ENCODE assay signal across 8 cellular contexts in genomic region chr10:73910401-73910763, GRCh38. TPM values are rescaled to one million over a fixed set of nuclear protein-coding genes. Genes with fewer than 3 reads are reported as not detected.
DNase-seq lines count a peak whose midpoint lies in the region; ATAC-seq and TF ChIP-seq lines count a peak whose summit lies in the region.

No MANE protein-coding gene starts in this region.

- peaks cover 35% of the 10 kb centered on the region for H3K27me3 Mint-ChIP-seq in activated naive CD4-positive, alpha-beta T cell treated with anti-CD3 and anti-CD28 coated beads for 36 hours (ENCODE audit: low read depth)

- CTCF ChIA-PET in activated naive CD4-positive, alpha-beta T cell treated with anti-CD3 and anti-CD28 coated beads for 36 hours (lab: Charles Lee) = interaction anchor here (0.6 to 3.2 kb wide), 3 partner anchors 24 to 191 kb away, joined by 3 to 11 read pairs (median 3); no protein-coding TSS in a partner anchor

- DNase-seq in activated naive CD4-positive, alpha-beta T cell treated with anti-CD3 and anti-CD28 coated beads for 36 hours = peak; percentile 32
- DNase-seq in activated naive CD4-positive, alpha-beta T cell (lab: John Stamatoyannopoulos, UW) = no peak
- DNase-seq in RWPE2 (ENCODE audit: low spot score) (no peak), fibroblast of mammary gland (ENCODE audit: low read depth) (no peak), sigmoid colon (no peak), NCI-H1436 treated with DMSO at 0.1 percent for 48 hours (lab: John Stamatoyannopoulos, UW) (no peak), head of caudate nucleus (no peak)

- no peak for TF ChIP-seq EP300 in sigmoid colon (IDR thresholded peaks at IDR 0.05)

- H3K4me1 ChIP-seq in RWPE2 (ENCODE audit: insufficient read depth, poor library complexity, severe bottlenecking) (peaks cover 76% of the 10 kb centered on the region), sigmoid colon (peaks cover 0 to 54% (median 45%) of the 10 kb centered on the region in 4 donors)

- H3K4me3 ChIP-seq in RWPE2 (ENCODE audit: severe bottlenecking) (peak overlapping the region; percentile 73), fibroblast of mammary gland (ENCODE audit: control insufficient read depth, low read depth, low read length) (peak overlapping the region; percentile 58), sigmoid colon (peak overlapping the region; percentile 41 to 70 (median 64))

- no peaks in the 10 kb centered on the region for H3K9me3 Mint-ChIP-seq in activated naive CD4-positive, alpha-beta T cell treated with anti-CD3 and anti-CD28 coated beads for 36 hours

- H3K27ac ChIP-seq in RWPE2 (ENCODE audit: poor library complexity, severe bottlenecking) = peak overlapping the region; percentile 92
- peak overlapping the region in 3 of 4 donors; percentile 52 to 81 (median 73) for H3K27ac ChIP-seq in sigmoid colon

- H3K27ac Mint-ChIP-seq in activated naive CD4-positive, alpha-beta T cell treated with anti-CD3 and anti-CD28 coated beads for 36 hours = no peak overlapping the region

- no peaks in the 10 kb centered on the region for H3K27me3 ChIP-seq in RWPE2 (ENCODE audit: insufficient read depth, poor library complexity, severe bottlenecking)
- H3K27me3 ChIP-seq in sigmoid colon = no peaks in the 10 kb centered on the region

- WGBS in sigmoid colon, 2 donors = 5 to 21% methylated on average over 9 of the region's 9 CpGs

- no peaks in the 10 kb centered on the region for H3K9me3 ChIP-seq in RWPE2 (ENCODE audit: severe bottlenecking)
- H3K9me3 ChIP-seq in sigmoid colon = no peaks in the 10 kb centered on the region

- TF ChIP-seq CTCF in RWPE2 (IDR thresholded peaks at IDR 0.05; ENCODE audit: poor library complexity, severe bottlenecking) = peak; percentile 30
- TF ChIP-seq CTCF in fibroblast of mammary gland (conservative IDR thresholded peaks at IDR 0.05; ENCODE audit: control insufficient read depth, insufficient read depth, low read depth, low read length) = no peak
- TF ChIP-seq CTCF in sigmoid colon (IDR thresholded peaks at IDR 0.05) = no peak

- ATAC-seq in RWPE2 (ENCODE audit: low read depth) (peak; percentile 3; the same call in 1 of the 3 replicates), HG03571 (IDR thresholded peaks at IDR 0.05; ENCODE audit: unreplicated experiment) (no peak)

- intact Hi-C loops in activated naive CD4-positive, alpha-beta T cell treated with anti-CD3 and anti-CD28 coated beads for 36 hours (cut with micrococcal nuclease) = no loop called here
- intact Hi-C loops in sigmoid colon (cut with DNase I) = no loop called here
- intact Hi-C loops in head of caudate nucleus (cut with DNase I) = no loop called here

- H3K36me3 ChIP-seq in RWPE2 (ENCODE audit: low read depth) (peaks cover 37% of the 10 kb centered on the region), sigmoid colon (no peaks in the 10 kb centered on the region)

- peaks cover 34% of the 10 kb centered on the region for H3K4me1 Mint-ChIP-seq in activated naive CD4-positive, alpha-beta T cell treated with anti-CD3 and anti-CD28 coated beads for 36 hours (ENCODE audit: low read depth)

- no peaks in the 10 kb centered on the region for H3K36me3 Mint-ChIP-seq in activated naive CD4-positive, alpha-beta T cell treated with anti-CD3 and anti-CD28 coated beads for 36 hours (ENCODE audit: low read depth)

- H3K4me3 Mint-ChIP-seq in activated naive CD4-positive, alpha-beta T cell treated with anti-CD3 and anti-CD28 coated beads for 36 hours = peak overlapping the region; percentile 67

- TF ChIP-seq POLR2A in sigmoid colon (IDR thresholded peaks at IDR 0.05) = no peak

RNA-seq across cellular contexts. Expression of gene PLAU, which starts 0.6 kb away (rescaled TPM):
- under 1 TPM; 0.26 to 0.27 TPM for total RNA-seq in activated naive CD4-positive, alpha-beta T cell treated with anti-CD3 and anti-CD28 coated beads for 36 hours
- total RNA-seq in sigmoid colon = 1 to 10 TPM; 2.5 to 9.4 (median 3.7) TPM
- 10 to 100 TPM in 1 of 3 donors, 1 to 10 TPM in 2; 3.6 to 15.7 (median 9.9) TPM for polyA plus RNA-seq in sigmoid colon

RNA-seq across cellular contexts. Expression of gene CAMK2G, which starts 36.0 kb away (rescaled TPM):
- total RNA-seq in activated naive CD4-positive, alpha-beta T cell treated with anti-CD3 and anti-CD28 coated beads for 36 hours = 10 to 100 TPM; 22.9 to 26.3 TPM
- 100 to 1,000 TPM; 153 to 221 (median 209) TPM for total RNA-seq in sigmoid colon
- 10 to 100 TPM; 14.4 to 34.8 (median 17.6) TPM for polyA plus RNA-seq in sigmoid colon

Comparison
In these comparisons a context has a peak if more than half of its experiments do, and no peak if none do; other contexts are left out.
1. RNA of gene CAMK2G, which starts 36.0 kb away (total RNA-seq): 153 to 221 TPM in sigmoid colon; 22.9 to 26.3 TPM in activated naive CD4-positive, alpha-beta T cell treated with anti-CD3 and anti-CD28 coated beads for 36 hours; every median in the first group is over 4 times any median in the second.
2. Peak in every context shown above with its lines, with median percentiles within 50 percentile points of each other: H3K4me3 ChIP-seq.